Comparison of ENCODE assay signal across 19 cellular contexts in the genomic region with DNA sequence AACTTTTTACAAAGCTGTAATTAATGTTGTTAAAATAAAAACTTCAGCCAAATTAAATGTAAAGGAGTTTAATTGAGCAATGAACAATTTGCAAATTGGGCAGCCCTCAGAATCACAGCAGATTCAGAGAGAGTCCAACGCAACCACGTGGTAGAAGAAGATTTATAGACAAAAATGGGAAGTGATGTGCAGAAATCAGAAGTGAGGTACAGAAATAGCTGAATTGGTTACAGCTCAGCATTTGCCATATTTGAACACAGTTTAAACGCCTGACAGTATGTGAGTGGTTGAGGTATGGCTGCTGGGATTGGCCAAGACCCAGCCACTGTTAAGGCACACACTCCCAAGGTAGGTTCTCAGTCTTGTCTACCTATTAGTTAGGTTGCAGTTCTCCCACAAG. TPM values are rescaled to one million over a fixed set of nuclear protein-coding genes. Genes with fewer than 3 reads are reported as not detected.
DNase-seq lines count a peak whose midpoint lies in the region; TF ChIP-seq lines count a peak whose summit lies in the region.
"Had no signal": no experiment of that assay in that cellular context is flagged by ENCODE, and none has a peak within 500 bp of the region (broad histone marks: within the 10 kb centered on the region; RNA-seq: fewer than 3 reads in every experiment).

No MANE protein-coding gene starts in this region.

- H3K4me1 ChIP-seq in trophoblast cell (ENCODE audit: control insufficient read depth in 1 of 2, insufficient read depth in 2 of 2, low read length in 2 of 2) = no peaks in the 10 kb centered on the region
- H3K4me1 ChIP-seq: BE2C had no signal

- H4K91ac ChIP-seq in trophoblast cell (ENCODE audit: low read depth, low read length) = no peak overlapping the region

- H2BK120ac ChIP-seq in trophoblast cell (ENCODE audit: insufficient read depth, low read length, poor library complexity) = no peak overlapping the region

- no peak overlapping the region for H2AFZ ChIP-seq in trophoblast cell (ENCODE audit: insufficient read depth, low read length, poor library complexity)
- H2AFZ ChIP-seq: PC-9 had no signal

- H3K79me2 ChIP-seq in trophoblast cell (ENCODE audit: control insufficient read depth, insufficient read depth, low read length, poor library complexity) = no peaks in the 10 kb centered on the region

- no peak overlapping the region for H3K23ac ChIP-seq in trophoblast cell (ENCODE audit: low read length)

- no peaks in the 10 kb centered on the region for H3K79me1 ChIP-seq in trophoblast cell (ENCODE audit: low read length)

- H3K14ac ChIP-seq in trophoblast cell (ENCODE audit: low read length) = no peak overlapping the region

- H3K9me3 ChIP-seq in trophoblast cell (ENCODE audit: insufficient read depth, low read depth, low read length) = no peaks in the 10 kb centered on the region
- H3K9me3 ChIP-seq: BE2C had no signal

- no peaks in the 10 kb centered on the region for H3K27me3 ChIP-seq in trophoblast cell (ENCODE audit: insufficient read depth, low read length)
- H3K27me3 ChIP-seq: BE2C had no signal

- H3K27ac ChIP-seq in trophoblast cell (ENCODE audit: low read depth, low read length) = no peak overlapping the region
- H3K27ac ChIP-seq: 22Rv1, PC-9 had no signal

- no peak overlapping the region for H4K8ac ChIP-seq in trophoblast cell (ENCODE audit: low read depth, low read length)

- WGBS in trophoblast cell (ENCODE audit: extremely low coverage, insufficient coverage, insufficient read length) = no CpG with 5 or more reads among the region's 3 CpGs

- no peak overlapping the region for H3K18ac ChIP-seq in trophoblast cell (ENCODE audit: low read length)

- H3K4ac ChIP-seq in trophoblast cell (ENCODE audit: low read depth, low read length) = no peak overlapping the region

- TF ChIP-seq CTCF in GM13976 (IDR thresholded peaks at IDR 0.05; ENCODE audit: borderline replicate concordance, control extremely low read depth, extremely low read depth, insufficient read depth, missing control alignments) = no peak

- H3K4me3 ChIP-seq in trophoblast cell (ENCODE audit: low read depth, low read length) = no peak overlapping the region
- H3K4me3 ChIP-seq: PC-9 had no signal

- H3K36me3 ChIP-seq in trophoblast cell (ENCODE audit: control insufficient read depth in 1 of 2, insufficient read depth in 2 of 2, low read length in 2 of 2) = no peaks in the 10 kb centered on the region
- H3K36me3 ChIP-seq: BE2C had no signal

- no peak overlapping the region for H2BK5ac ChIP-seq in trophoblast cell (ENCODE audit: low read depth, low read length, poor library complexity)

- no peak overlapping the region for H2BK12ac ChIP-seq in trophoblast cell (ENCODE audit: low read length)

- in situ Hi-C loops in GM13976 (cut with MboI; ENCODE audit: low sequenced_read_pairs, unreplicated experiment) = no loop called here

- peak; percentile 76 for DNase-seq in SIG-M5 treated with dmso at 0.1 percent for 504 hours (lab: John Stamatoyannopoulos, UW; ENCODE audit: unreplicated experiment)
- no peak for DNase-seq in SIG-M5 (lab: John Stamatoyannopoulos, UW)
- DNase-seq in MV-4-11 (lab: John Stamatoyannopoulos, UW) = peak; percentile 81
- DNase-seq in OCI-M1 (lab: John Stamatoyannopoulos, UW) = peak; percentile 12
- DNase-seq in pons (ENCODE audit: low spot score) = peak; percentile 11
- no peak for DNase-seq in stimulated activated naive CD4-positive, alpha-beta T cell (lab: John Stamatoyannopoulos, UW)
- DNase-seq in GM13976 (ENCODE audit: low spot score) = no peak
- no peak for DNase-seq in trophoblast cell
- DNase-seq: BE2C; CD8-positive, alpha-beta memory T cell; DND-41; NCI-H1048; NCI-H1436 treated with DMSO at 0.1 percent for 48 hours; NCI-H2081 treated with DMSO at 0.1 percent for 48 hours; NCI-H226; NCI-H524 treated with DMSO at 0.1 percent for 48 hours; PC-9 had no signal

- H3K9ac ChIP-seq in trophoblast cell (ENCODE audit: low read length) = no peak overlapping the region

- no peak overlapping the region for H3K4me2 ChIP-seq in trophoblast cell (ENCODE audit: low read length)
- H3K4me2 ChIP-seq: PC-9 had no signal

- no peak overlapping the region for H4K12ac ChIP-seq in trophoblast cell (ENCODE audit: low read depth, low read length)

- no peak overlapping the region for H2AK5ac ChIP-seq in trophoblast cell (ENCODE audit: low read length)

RNA-seq across cellular contexts. Expression of gene PLA2G4D, which starts 14.4 kb away (rescaled TPM):
- polyA plus RNA-seq in trophoblast cell (2013) = not detected in 2 replicates
- polyA plus RNA-seq: AG04450; CD8-positive, alpha-beta memory T cell had no signal

RNA-seq across cellular contexts. Expression of gene PLA2G4F, which starts 47.6 kb away (rescaled TPM):
- polyA plus RNA-seq in trophoblast cell (2013) = 0.96 and 1.1 TPM in 2 replicates
- polyA plus RNA-seq: AG04450; CD8-positive, alpha-beta memory T cell had no signal

Comparison
In these comparisons a context has a peak if more than half of its experiments do, and no peak if none do; other contexts are left out.
1. DNase-seq: peak in SIG-M5 treated with dmso at 0.1 percent for 504 hours (single experiment), MV-4-11 (single experiment), OCI-M1 (single experiment) and pons (single experiment); none in SIG-M5 (single experiment), stimulated activated naive CD4-positive, alpha-beta T cell (0 of 6), GM13976 (single experiment) and trophoblast cell (0 of 2).